11 cellular contexts compared by ENCODE assay signal in the genomic region with DNA sequence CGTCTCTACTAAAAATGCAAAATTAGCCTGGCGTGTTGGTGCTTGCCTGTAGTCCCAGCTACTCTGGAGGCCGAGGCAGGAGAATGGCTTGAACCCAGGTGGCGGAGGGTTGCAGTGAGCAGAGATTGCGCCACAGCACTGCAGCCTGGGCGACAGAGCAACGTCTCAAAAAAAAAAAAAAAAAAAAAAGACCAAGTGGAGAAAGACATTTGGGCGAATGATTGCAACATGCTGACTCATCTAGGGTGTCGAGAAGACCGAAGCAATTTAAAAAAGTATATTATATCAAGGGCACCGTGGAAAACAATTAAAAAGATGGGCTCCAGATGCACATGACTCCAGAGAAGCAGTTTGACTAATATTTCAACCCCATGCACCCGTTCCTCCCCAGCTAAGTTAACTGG. TPM values are rescaled to one million over a fixed set of nuclear protein-coding genes. Genes with fewer than 3 reads are reported as not detected.
DNase-seq lines count a peak whose midpoint lies in the region; ATAC-seq, FAIRE-seq and TF ChIP-seq lines count a peak whose summit lies in the region.
"Had no signal": no experiment of that assay in that cellular context is flagged by ENCODE, and none has a peak within 500 bp of the region (broad histone marks: within the 10 kb centered on the region; RNA-seq: fewer than 3 reads in every experiment).

No MANE protein-coding gene starts in this region.

- H3K4me2 ChIP-seq in Karpas-422 (ENCODE audit: low read depth, low read length, poor library complexity, severe bottlenecking) = no peak overlapping the region

- H3K27me3 Mint-ChIP-seq in CD14-positive monocyte (ENCODE audit: low read depth in 3 of 3) = peaks cover 0 to 3% (median 0%) of the 10 kb centered on the region in 3 donors

- no peaks in the 10 kb centered on the region for H3K79me2 ChIP-seq in Karpas-422 (ENCODE audit: low read length)

- no peak overlapping the region for H3K9ac ChIP-seq in Karpas-422 (ENCODE audit: low read length)

- H3K36me3 ChIP-seq in esophagus muscularis mucosa (peaks cover 0 to 8% (median 4%) of the 10 kb centered on the region in 4 donors), pancreas (no peaks in the 10 kb centered on the region), Karpas-422 (ENCODE audit: insufficient read depth, low read length) (no peaks in the 10 kb centered on the region)

- FAIRE-seq in pancreas (lab: Jason Lieb, UNC) = no peak

- H3K36me3 Mint-ChIP-seq in CD14-positive monocyte = peaks cover 6 to 15% of the 10 kb centered on the region in 2 donors

- peak overlapping the region; percentile 62 to 83 for H3K4me3 Mint-ChIP-seq in CD14-positive monocyte
- H3K4me3 Mint-ChIP-seq: stimulated activated naive B cell treated with anti-CD40 and anti-IgM and Interleukin-4, amounts not matched to agents 10 μg/mL and 1 μg/mL and 100 μg/mL, for 72 hours had no signal

- H3K27me3 ChIP-seq in esophagus muscularis mucosa = no peaks in the 10 kb centered on the region
- H3K27me3 ChIP-seq in pancreas = no peaks in the 10 kb centered on the region
- H3K27me3 ChIP-seq in Karpas-422 (ENCODE audit: low read length) = no peaks in the 10 kb centered on the region

- peak overlapping the region; percentile 86 to 96 (median 92) for H3K27ac Mint-ChIP-seq in CD14-positive monocyte
- H3K27ac Mint-ChIP-seq: stimulated activated naive B cell treated with anti-CD40 and anti-IgM and Interleukin-4, amounts not matched to agents 10 μg/mL and 1 μg/mL and 100 μg/mL, for 72 hours had no signal

- peaks cover 43% of the 10 kb centered on the region for H3K4me1 Mint-ChIP-seq in CD14-positive monocyte
- H3K4me1 Mint-ChIP-seq: stimulated activated naive B cell treated with anti-CD40 and anti-IgM and Interleukin-4, amounts not matched to agents 10 μg/mL and 1 μg/mL and 100 μg/mL, for 72 hours had no signal

- H3K27ac ChIP-seq in esophagus muscularis mucosa (replicated peaks in 1 of 4) = peak overlapping the region in 3 of 4 donors; percentile 3 to 51 (median 12)
- H3K27ac ChIP-seq in pancreas = no peak overlapping the region
- no peak overlapping the region for H3K27ac ChIP-seq in Karpas-422 (ENCODE audit: low read length)
- H3K27ac ChIP-seq: SK-N-MC had no signal

- WGBS in esophagus muscularis mucosa = 42% methylated on average over 12 of the region's 12 CpGs
- 58 to 64% methylated on average over 12 of the region's 12 CpGs for WGBS in pancreas, 2 donors

- no peak for TF ChIP-seq EP300 in esophagus muscularis mucosa (IDR thresholded peaks at IDR 0.05)

- H3K9me3 ChIP-seq in esophagus muscularis mucosa (no peaks in the 10 kb centered on the region), pancreas (no peaks in the 10 kb centered on the region), Karpas-422 (ENCODE audit: low read length) (no peaks in the 10 kb centered on the region)

- H4K20me1 ChIP-seq in Karpas-422 (ENCODE audit: insufficient read depth, low read depth, low read length) = no peaks in the 10 kb centered on the region

- no peaks in the 10 kb centered on the region for H3K9me3 Mint-ChIP-seq in CD14-positive monocyte
- H3K9me3 Mint-ChIP-seq: stimulated activated naive B cell treated with anti-CD40 and anti-IgM and Interleukin-4, amounts not matched to agents 10 μg/mL and 1 μg/mL and 100 μg/mL, for 72 hours had no signal

- DNase-seq in CD14-positive monocyte (ENCODE audit: low spot score) = peak; percentile 81
- DNase-seq in NOMO-1 treated with DMSO at 0.1 percent for 48 hours (lab: John Stamatoyannopoulos, UW; ENCODE audit: unreplicated experiment) = peak; percentile 88
- no peak for DNase-seq in esophagus muscularis mucosa (ENCODE audit: extremely low spot score)
- peak in 1 of 6 donors; percentile 20 for DNase-seq in pancreas
- no peak for DNase-seq in Karpas-422
- no peak for DNase-seq in activated effector memory CD4-positive, alpha-beta T cell treated with Interleukin-2 at 50 U/mL for 16 hours
- no peak for DNase-seq in activated CD4-positive, alpha-beta T cell treated with anti-CD3 and anti-CD28 coated beads for 48 hours
- no peak for DNase-seq in stimulated activated CD4-positive, alpha-beta T cell treated with anti-CD3 and anti-CD28 coated beads, Interleukin-4, amount 100 ng/mL, for 1 hour
- DNase-seq: activated gamma-delta T cell; stimulated activated naive B cell treated with anti-CD40 and anti-IgM and Interleukin-4, amounts not matched to agents 10 μg/mL and 1 μg/mL and 100 μg/mL, for 72 hours had no signal

- ATAC-seq in pancreas = peak in 3 of 4 donors; percentile 24 to 40 (median 31)
- ATAC-seq: stimulated activated naive B cell treated with anti-CD40 and anti-IgM and Interleukin-4, amounts not matched to agents 10 μg/mL and 1 μg/mL and 100 μg/mL, for 72 hours had no signal

- TF ChIP-seq CTCF in CD14-positive monocyte (IDR thresholded peaks at IDR 0.05) (no peak), esophagus muscularis mucosa (IDR thresholded peaks at IDR 0.05) (no peak), pancreas (IDR thresholded peaks at IDR 0.05) (no peak)

- no peaks in the 10 kb centered on the region for H3K9me2 ChIP-seq in Karpas-422 (replicated peaks; ENCODE audit: insufficient read depth, low read length)

- H3K4me1 ChIP-seq in esophagus muscularis mucosa = peaks cover 0 to 20% (median 10%) of the 10 kb centered on the region in 4 donors
- no peaks in the 10 kb centered on the region for H3K4me1 ChIP-seq in pancreas
- no peaks in the 10 kb centered on the region for H3K4me1 ChIP-seq in Karpas-422 (ENCODE audit: low read length)

- H3K4me3 ChIP-seq in esophagus muscularis mucosa (peak overlapping the region in 2 of 4 donors; percentile 16 to 23), pancreas (no peak overlapping the region), Karpas-422 (ENCODE audit: low read length) (no peak overlapping the region)
- H3K4me3 ChIP-seq: SK-N-MC had no signal

- no peak for TF ChIP-seq POLR2A in esophagus muscularis mucosa (IDR thresholded peaks at IDR 0.05; ENCODE audit: low read depth)

- intact Hi-C loops in CD14-positive monocyte (cut with micrococcal nuclease) (loop anchor here in 1 of 2 donors (10.0 kb wide), 1 partner anchor 394 kb away; no protein-coding TSS in a partner anchor), esophagus muscularis mucosa (cut with DNase I) (loop anchor here (5.0 to 10.0 kb wide), 5 partner anchors 414 to 1087 kb away; no protein-coding TSS in a partner anchor), pancreas (cut with DNase I) (no loop called here)

- no peak overlapping the region for H2AFZ ChIP-seq in Karpas-422 (ENCODE audit: low read length)

RNA-seq across cellular contexts. Expression of gene KLF4, which starts 9.2 kb away (rescaled TPM):
- polyA plus RNA-seq in CD14-positive monocyte (10 to 100 TPM; 36.6 to 37.2 TPM), pancreas (1 to 10 TPM; 5.5 to 8.0 TPM)
- total RNA-seq in esophagus muscularis mucosa (10 to 100 TPM; 41.9 to 87.5 (median 63.7) TPM), pancreas (1 to 10 TPM; 3.2 to 9.9 (median 5.6) TPM)
- not detected in 2 replicates for total RNA-seq in Karpas-422 (2014; rRNA removed; shearing (Covaris generic); ENCODE audit: low replicate concordance)

Comparison
In these comparisons a context has a peak if more than half of its experiments do, and no peak if none do; other contexts are left out.
1. DNase-seq: peak in CD14-positive monocyte (single experiment) and NOMO-1 treated with DMSO at 0.1 percent for 48 hours (single experiment); none in esophagus muscularis mucosa (single experiment), Karpas-422 (single experiment), activated effector memory CD4-positive, alpha-beta T cell treated with Interleukin-2 at 50 U/mL for 16 hours (single experiment), activated CD4-positive, alpha-beta T cell treated with anti-CD3 and anti-CD28 coated beads for 48 hours (single experiment) and stimulated activated CD4-positive, alpha-beta T cell treated with anti-CD3 and anti-CD28 coated beads, Interleukin-4, amount 100 ng/mL, for 1 hour (single experiment).
2. H3K27ac ChIP-seq: peak in esophagus muscularis mucosa (3 of 4); none in pancreas (0 of 4) and Karpas-422 (single experiment).